Comparison of ENCODE assay signal across 23 cellular contexts in genomic region chr19:10692673-10693264, GRCh38. TPM values are rescaled to one million over a fixed set of nuclear protein-coding genes. Genes with fewer than 3 reads are reported as not detected.
DNase-seq lines count a peak whose midpoint lies in the region; ATAC-seq, FAIRE-seq and TF ChIP-seq lines count a peak whose summit lies in the region.
"Had no signal": no experiment of that assay in that cellular context is flagged by ENCODE, and none has a peak within 500 bp of the region (broad histone marks: within the 10 kb centered on the region; RNA-seq: fewer than 3 reads in every experiment).

No MANE protein-coding gene starts in this region.

- no TSS peak for BruUV-seq in HCT116 (replicated peaks; lab: Mats Ljungman, UMichigan)

- no peaks in the 10 kb centered on the region for H3K9me2 ChIP-seq in HCT116 (ENCODE audit: insufficient read depth)

- H3K4me3 ChIP-seq in HCT116 (replicated peaks in 1 of 2; ENCODE audit: low read depth in 1 of 2, low read length in 2 of 2) (no peak overlapping the region), astrocyte (ENCODE audit: insufficient read depth, low read depth, low read length) (no peak overlapping the region)
- H3K4me3 ChIP-seq: psoas muscle, SJCRH30 had no signal

- H3K27ac Mint-ChIP-seq in astrocyte (ENCODE audit: unreplicated experiment) = peak overlapping the region; percentile 62
- H3K27ac Mint-ChIP-seq in naive thymus-derived CD8-positive, alpha-beta T cell = peak overlapping the region in 6 of 10 donors; percentile 4 to 89 (median 57)
- H3K27ac Mint-ChIP-seq: activated B cell treated with CpG ODN at 0.5 μM for 24 hours; T-helper 1 cell treated with Interleukin-12 subunit alpha and Interleukin-12 subunit beta and Interleukin-4 antibody, amounts not matched to agents 30 μg/mL and 1 μg/mL, for 36 hours had no signal

- H3K4me2 ChIP-seq in HCT116 (ENCODE audit: low read length) (no peak overlapping the region), astrocyte (ENCODE audit: low read length) (no peak overlapping the region)
- H3K4me2 ChIP-seq: KMS-11 had no signal

- H3K36me3 ChIP-seq in HCT116 (ENCODE audit: control insufficient read depth in 1 of 2, insufficient read depth in 2 of 2, low read length in 2 of 2) (peaks cover 38 to 46% of the 10 kb centered on the region in 2 experiments), astrocyte (ENCODE audit: insufficient read depth, low read length) (peaks cover 23% of the 10 kb centered on the region)

- H3K9me3 ChIP-seq in HCT116 (ENCODE audit: control insufficient read depth in 1 of 2, insufficient read depth in 1 of 2, low read depth in 1 of 2, low read length in 2 of 2) (no peaks in the 10 kb centered on the region), astrocyte (ENCODE audit: insufficient read depth, low read depth, low read length) (no peaks in the 10 kb centered on the region)
- H3K9me3 ChIP-seq: psoas muscle, SJCRH30 had no signal

- no peak for TF ChIP-seq POLR2A in HCT116 (IDR thresholded peaks at IDR 0.05; ENCODE audit: borderline replicate concordance, extremely low read depth, insufficient read depth, insufficient read length)

- no peak for FAIRE-seq in astrocyte (lab: Jason Lieb, UNC)
- FAIRE-seq: endometrium, small intestine had no signal

- H3K4me1 Mint-ChIP-seq in astrocyte (ENCODE audit: low read depth, unreplicated experiment) = peaks cover 4% of the 10 kb centered on the region
- peaks cover 16 to 25% (median 18%) of the 10 kb centered on the region in 4 donors for H3K4me1 Mint-ChIP-seq in naive thymus-derived CD8-positive, alpha-beta T cell

- H3K4me3 Mint-ChIP-seq in astrocyte (ENCODE audit: unreplicated experiment) = no peak overlapping the region
- H3K4me3 Mint-ChIP-seq in naive thymus-derived CD8-positive, alpha-beta T cell = peak overlapping the region in 2 of 10 donors; percentile 2 to 10
- H3K4me3 Mint-ChIP-seq: activated B cell treated with CpG ODN at 0.5 μM for 24 hours; natural killer cell treated with Interleukin-12 subunit alpha and Interleukin-12 subunit beta and Interleukin-15 and Interleukin-18, amount 100 ng/mL, for 72 hours; T-helper 1 cell treated with Interleukin-12 subunit alpha and Interleukin-12 subunit beta and Interleukin-4 antibody, amounts not matched to agents 30 μg/mL and 1 μg/mL, for 36 hours had no signal

- H3K27me3 ChIP-seq in HCT116 (ENCODE audit: insufficient read depth, low read length) (no peaks in the 10 kb centered on the region), astrocyte (ENCODE audit: insufficient read depth, low read length) (no peaks in the 10 kb centered on the region)
- H3K27me3 ChIP-seq: SJCRH30 had no signal

- TF ChIP-seq CTCF in HCT116 (IDR thresholded peaks at IDR 0.05 in 2 of 3, conservative IDR thresholded peaks at IDR 0.05 in 1 of 3; ENCODE audit: borderline replicate concordance in 1 of 3, insufficient read depth in 1 of 3, low read depth in 2 of 3, low read length in 2 of 3) (no peak), astrocyte (IDR thresholded peaks at IDR 0.05; ENCODE audit: insufficient read depth, low read depth, low read length) (no peak)

- no peak for TF ChIP-seq RAD21 in HCT116 (IDR thresholded peaks at IDR 0.05; ENCODE audit: low read depth)

- peaks cover 8% of the 10 kb centered on the region; the same call in 1 of the 2 replicates for H4K20me1 ChIP-seq in HCT116 (ENCODE audit: insufficient read depth)
- peaks cover 79% of the 10 kb centered on the region for H4K20me1 ChIP-seq in astrocyte (ENCODE audit: insufficient read depth, low read length)

- peaks cover 3% of the 10 kb centered on the region for H3K27me3 Mint-ChIP-seq in astrocyte (ENCODE audit: low read depth, unreplicated experiment)
- H3K27me3 Mint-ChIP-seq in naive thymus-derived CD8-positive, alpha-beta T cell = peaks cover 0 to 3% (median 0%) of the 10 kb centered on the region in 5 donors

- intact Hi-C loops in HCT116 (cut with micrococcal nuclease) = no loop called here

- POLR2A ChIA-PET in HCT116 (lab: Charles Lee) = no interaction called here
- POLR2A ChIA-PET in naive thymus-derived CD8-positive, alpha-beta T cell (lab: Charles Lee) = interaction anchor here (1.1 to 1.3 kb wide), 2 partner anchors 8 to 38 kb away, joined by 3 to 5 read pairs; partner anchors contain the start of gene QTRT1

- no peak for ATAC-seq in HCT116
- ATAC-seq in naive thymus-derived CD8-positive, alpha-beta T cell = no peak
- no peak for ATAC-seq in GM21786 (IDR thresholded peaks at IDR 0.05; ENCODE audit: unreplicated experiment)
- ATAC-seq: natural killer cell treated with Interleukin-12 subunit alpha and Interleukin-12 subunit beta and Interleukin-15 and Interleukin-18, amount 100 ng/mL, for 72 hours; psoas muscle had no signal

- H3K9ac ChIP-seq in HCT116 (ENCODE audit: low read length) (no peak overlapping the region), astrocyte (ENCODE audit: low read length) (no peak overlapping the region)
- H3K9ac ChIP-seq: KMS-11 had no signal

- H3K79me2 ChIP-seq in HCT116 (ENCODE audit: insufficient read depth, low read length) (peaks cover 23% of the 10 kb centered on the region; the same call in 1 of the 2 replicates), astrocyte (ENCODE audit: insufficient read depth, low read length) (peaks cover 25% of the 10 kb centered on the region)

- H2AFZ ChIP-seq in HCT116 (ENCODE audit: low read depth, low read length, poor library complexity, severe bottlenecking) (no peak overlapping the region), astrocyte (ENCODE audit: low read depth, low read length) (no peak overlapping the region)

- RAD21 ChIA-PET in HCT116 (lab: Charles Lee; ENCODE audit: low non-redundant PET in 1 of 2, low total read pairs in 2 of 2, uncharacterized antibody in 2 of 2, unreplicated experiment in 2 of 2) = no interaction called here

- H3K4me1 ChIP-seq in HCT116 (ENCODE audit: control insufficient read depth in 1 of 2, insufficient read depth in 2 of 2, low read length in 2 of 2) (peaks cover 3 to 13% of the 10 kb centered on the region in 2 experiments; a peak in 3 of 4 replicates), astrocyte (ENCODE audit: insufficient read depth, low read length) (peaks cover 3% of the 10 kb centered on the region)
- H3K4me1 ChIP-seq: SJCRH30 had no signal

- peaks cover 2% of the 10 kb centered on the region for H3K9me3 Mint-ChIP-seq in astrocyte (ENCODE audit: unreplicated experiment)
- no peaks in the 10 kb centered on the region for H3K9me3 Mint-ChIP-seq in naive thymus-derived CD8-positive, alpha-beta T cell
- H3K9me3 Mint-ChIP-seq: activated B cell treated with CpG ODN at 0.5 μM for 24 hours; natural killer cell treated with Interleukin-12 subunit alpha and Interleukin-12 subunit beta and Interleukin-15 and Interleukin-18, amount 100 ng/mL, for 72 hours; T-helper 1 cell treated with Interleukin-12 subunit alpha and Interleukin-12 subunit beta and Interleukin-4 antibody, amounts not matched to agents 30 μg/mL and 1 μg/mL, for 36 hours had no signal

- peak; percentile 51 for DNase-seq in DMS 273 (lab: John Stamatoyannopoulos, UW; ENCODE audit: unreplicated experiment)
- DNase-seq in DMS 273 treated with DMSO at 0.1 percent for 48 hours (lab: John Stamatoyannopoulos, UW) = no peak
- DNase-seq in HCT116 (ENCODE audit: low read depth, low spot score) = no peak
- no peak for DNase-seq in astrocyte (ENCODE audit: low read depth)
- no peak for DNase-seq in naive thymus-derived CD8-positive, alpha-beta T cell
- DNase-seq in NCI-H774 (lab: John Stamatoyannopoulos, UW) = no peak
- DNase-seq in NCI-H446 (lab: John Stamatoyannopoulos, UW) = no peak
- DNase-seq: 8988T; activated B cell treated with CpG ODN at 0.5 μM for 24 hours; amygdala; DMS53; HCEC 1CT; NCI-H1105; NCI-H524 treated with DMSO at 0.1 percent for 48 hours; psoas muscle; SJCRH30; small intestine; stimulated activated CD4-positive, alpha-beta T cell treated with anti-CD3 and anti-CD28 coated beads, Interleukin-4, amount 100 ng/mL, for 24 hours had no signal

- H3K27ac ChIP-seq in HCT116 (ENCODE audit: low read depth, low read length) = no peak overlapping the region; the same call in 1 of the 2 replicates
- H3K27ac ChIP-seq in astrocyte (ENCODE audit: low read depth, low read length) = no peak overlapping the region
- H3K27ac ChIP-seq: KMS-11, psoas muscle, SJCRH30 had no signal

- peaks cover 11% of the 10 kb centered on the region for H3K36me3 Mint-ChIP-seq in astrocyte (ENCODE audit: low read depth, unreplicated experiment)
- H3K36me3 Mint-ChIP-seq in naive thymus-derived CD8-positive, alpha-beta T cell = peaks cover 0 to 39% (median 6%) of the 10 kb centered on the region in 3 donors

- CTCF ChIA-PET in HCT116 (lab: Charles Lee) = interaction anchor here (0.6 kb wide), 1 partner anchor 113 kb away, joined by 5 read pairs; no protein-coding TSS in a partner anchor

TF ChIP-seq in HCT116, 20 proteins besides CTCF, POLR2A, EP300 and RAD21:
- TF ChIP-seq CBX3 (IDR thresholded peaks at IDR 0.05; ENCODE audit: low read depth) (no peak), POLR2AphosphoS5 (IDR thresholded peaks at IDR 0.05; ENCODE audit: low read depth, low read length) (0 out of 2 replicates have a peak, but pooled peaks have one; percentile 18), SRF (IDR thresholded peaks at IDR 0.05; ENCODE audit: low read depth) (no peak), SIN3A (IDR thresholded peaks at IDR 0.05; ENCODE audit: low read depth) (no peak), TCF7L2 (IDR thresholded peaks at IDR 0.05; ENCODE audit: borderline replicate concordance, extremely low read depth, insufficient read depth, insufficient read length) (no peak), ZNF274 (IDR thresholded peaks at IDR 0.05; ENCODE audit: low read depth, low read length) (no peak), SP1 (IDR thresholded peaks at IDR 0.05; ENCODE audit: low read depth) (no peak)
- TF ChIP-seq, protein P1, sequence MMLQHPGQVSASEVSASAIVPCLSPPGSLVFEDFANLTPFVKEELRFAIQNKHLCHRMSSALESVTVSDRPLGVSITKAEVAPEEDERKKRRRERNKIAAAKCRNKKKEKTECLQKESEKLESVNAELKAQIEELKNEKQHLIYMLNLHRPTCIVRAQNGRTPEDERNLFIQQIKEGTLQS (IDR thresholded peaks at IDR 0.05) = no peak

RNA-seq across cellular contexts. Expression of gene QTRT1, which starts 8.5 kb away (rescaled TPM):
- total RNA-seq in HCT116 (2021; ENCODE audit: unreplicated experiment) = 54.6 TPM
- polyA plus RNA-seq in HCT116 (2012) = 57.8 and 69.3 TPM in 2 replicates
- total RNA-seq in astrocyte = 27.3 and 27.5 TPM in 2 replicates
- 10 to 100 TPM; 54.7 to 62.3 TPM for total RNA-seq in naive thymus-derived CD8-positive, alpha-beta T cell
- polyA plus RNA-seq in naive thymus-derived CD8-positive, alpha-beta T cell = 10 to 100 TPM; 33.5 to 41.0 (median 36.6) TPM

RNA-seq across cellular contexts. Expression of gene DNM2, which starts 25.1 kb away (rescaled TPM):
- total RNA-seq in HCT116 (2021; ENCODE audit: unreplicated experiment) = 183 TPM
- 163 and 167 TPM in 2 replicates for polyA plus RNA-seq in HCT116 (2012)
- 129 TPM in 2 replicates for total RNA-seq in astrocyte
- total RNA-seq in naive thymus-derived CD8-positive, alpha-beta T cell = 100 to 1,000 TPM; 267 to 270 TPM
- 10 to 100 TPM; 45.0 to 91.4 (median 60.9) TPM for polyA plus RNA-seq in naive thymus-derived CD8-positive, alpha-beta T cell

RNA-seq across cellular contexts. Expression of gene ILF3, which starts 38.6 kb away (rescaled TPM):
- total RNA-seq in HCT116 (2021; ENCODE audit: unreplicated experiment) = 430 TPM
- 242 and 278 TPM in 2 replicates for polyA plus RNA-seq in HCT116 (2012)
- 228 and 244 TPM in 2 replicates for total RNA-seq in astrocyte
- total RNA-seq in naive thymus-derived CD8-positive, alpha-beta T cell = 100 to 1,000 TPM; 385 to 391 TPM
- 10 to 100 TPM; 79.6 to 99.1 (median 92.8) TPM for polyA plus RNA-seq in naive thymus-derived CD8-positive, alpha-beta T cell
